ENCODE assay signal across 9 cellular contexts in genomic region chr1:63323866-63324778, GRCh38. TPM values are rescaled to one million over a fixed set of nuclear protein-coding genes. Genes with fewer than 3 reads are reported as not detected.
DNase-seq lines count a peak whose midpoint lies in the region; ATAC-seq, FAIRE-seq and TF ChIP-seq lines count a peak whose summit lies in the region.
"Had no signal": no experiment of that assay in that cellular context is flagged by ENCODE, and none has a peak within 500 bp of the region (broad histone marks: within the 10 kb centered on the region; RNA-seq: fewer than 3 reads in every experiment).

No MANE protein-coding gene starts in this region.

- ATAC-seq in HG02759 (IDR thresholded peaks at IDR 0.05; ENCODE audit: unreplicated experiment) = peak; percentile 3
- ATAC-seq in HG03039 (IDR thresholded peaks at IDR 0.05; ENCODE audit: unreplicated experiment) = no peak

- FAIRE-seq in frontal cortex (lab: Jason Lieb, UNC) = no peak

- TF ChIP-seq CTCF in Calu3 (IDR thresholded peaks at IDR 0.05; ENCODE audit: unreplicated experiment) = no peak
- TF ChIP-seq CTCF in brain microvascular endothelial cell (IDR thresholded peaks at IDR 0.05; ENCODE audit: low read depth, low read length, missing control alignments) = no peak
- TF ChIP-seq CTCF in neural crest cell (conservative IDR thresholded peaks at IDR 0.05) = no peak

- H3K27ac Mint-ChIP-seq in Calu3 (ENCODE audit: unreplicated experiment) (no peak overlapping the region), neural crest cell (ENCODE audit: unreplicated experiment) (peak overlapping the region; percentile 93)

- no TSS peak for BruUV-seq in Calu3 (replicated peaks; lab: Mats Ljungman, UMichigan)

- H3K27ac ChIP-seq in brain microvascular endothelial cell = no peak overlapping the region

- intact Hi-C loops in Calu3 (cut with micrococcal nuclease; ENCODE audit: unreplicated experiment) = no loop called here

- H3K36me3 Mint-ChIP-seq in Calu3 (ENCODE audit: insufficient read depth, unreplicated experiment) (peaks cover 21% of the 10 kb centered on the region), neural crest cell (ENCODE audit: low read depth) (peaks cover 14% of the 10 kb centered on the region)

- H3K4me1 Mint-ChIP-seq in Calu3 (ENCODE audit: low read depth, unreplicated experiment) (peaks cover 11% of the 10 kb centered on the region), neural crest cell (peaks cover 57% of the 10 kb centered on the region)

- DNase-seq in Calu3 = no peak
- DNase-seq in brain microvascular endothelial cell = no peak
- peak; percentile 4 for DNase-seq in neural crest cell (ENCODE audit: low read depth, low spot score)
- no peak for DNase-seq in T1000 (lab: John Stamatoyannopoulos, UW)
- no peak for DNase-seq in frontal cortex (ENCODE audit: low spot score in 2 of 2)
- no peak for DNase-seq in GM19238 (ENCODE audit: insufficient read length, low spot score)
- DNase-seq: NCI-H1048 had no signal

- H3K9me3 Mint-ChIP-seq in Calu3 (ENCODE audit: low read depth, unreplicated experiment) = no peaks in the 10 kb centered on the region
- H3K9me3 Mint-ChIP-seq in neural crest cell = no peaks in the 10 kb centered on the region

- peaks cover 47% of the 10 kb centered on the region for H3K27me3 Mint-ChIP-seq in Calu3 (ENCODE audit: unreplicated experiment)
- H3K27me3 Mint-ChIP-seq in neural crest cell (ENCODE audit: low read depth) = peaks cover 86% of the 10 kb centered on the region

- peak overlapping the region; percentile 34 for H3K4me3 ChIP-seq in brain microvascular endothelial cell (ENCODE audit: low read depth, low read length)

- peaks cover 83% of the 10 kb centered on the region for H3K27me3 ChIP-seq in brain microvascular endothelial cell (replicated peaks)

- no peaks in the 10 kb centered on the region for H3K36me3 ChIP-seq in brain microvascular endothelial cell (replicated peaks)

- in situ Hi-C loops in brain microvascular endothelial cell (cut with HindIII; ENCODE audit: low pct_ligation_motif_present, low sequenced_read_pairs) = no loop called here

- CTCF ChIA-PET in Calu3 (lab: Charles Lee) = interaction anchor here (0.6 kb wide), 2 partner anchors 193 to 424 kb away, joined by 3 to 6 read pairs; no protein-coding TSS in a partner anchor

- H3K4me3 Mint-ChIP-seq in Calu3 (ENCODE audit: low read depth, unreplicated experiment) (peak overlapping the region; percentile 68), neural crest cell (peak overlapping the region; percentile 95)

RNA-seq across cellular contexts. Expression of gene FOXD3, which starts 1.8 kb away (rescaled TPM):
- total RNA-seq in Calu3 (2022) = 0.28 and 0.29 TPM in 2 replicates
- total RNA-seq in neural crest cell = 42.5 and 46.9 TPM in 2 replicates
- total RNA-seq in frontal cortex = not detected

RNA-seq across cellular contexts. Expression of gene ALG6, which starts 43.3 kb away (rescaled TPM):
- 20.8 and 24.0 TPM in 2 replicates for total RNA-seq in Calu3 (2022)
- total RNA-seq in neural crest cell = 26.0 and 26.9 TPM in 2 replicates
- total RNA-seq in frontal cortex = 52.6 TPM

Comparison
In these comparisons a context has a peak if more than half of its experiments do, and no peak if none do; other contexts are left out.
1. RNA of gene FOXD3, which starts 1.8 kb away (total RNA-seq): 42.5 to 46.9 TPM in neural crest cell; 0.28 to 0.29 TPM in Calu3 and not detected in frontal cortex (single experiment); every median in the first group is over 10 times any median in the second.